ENCODE assay signal across 2 cellular contexts in the genomic region with DNA sequence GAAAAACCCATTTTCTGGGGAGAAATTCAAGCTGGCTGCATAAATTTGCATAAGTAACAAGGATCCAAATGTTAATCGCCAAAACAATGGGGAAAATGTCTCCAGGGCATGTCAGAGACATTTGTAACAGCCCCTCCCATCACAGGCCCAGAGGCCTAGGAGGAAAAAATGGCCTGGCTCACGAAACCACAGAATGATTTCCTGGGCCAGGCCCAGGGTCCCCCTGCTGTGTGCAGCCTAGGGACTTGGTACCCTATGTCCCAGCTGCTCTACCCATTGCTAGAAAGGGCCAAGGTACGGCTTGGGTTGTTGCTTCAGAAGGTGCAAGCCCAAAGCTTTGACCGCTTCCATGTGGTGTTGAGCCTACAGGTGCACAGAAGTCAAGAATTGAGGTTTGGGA.
A peak's percentile ranks its signal among the peaks of the same experiment; 100 is the strongest.
TF ChIP-seq lines count a peak whose summit lies in the region.

No MANE protein-coding gene starts in this region.

TF ChIP-seq in A549, 52 proteins besides CTCF, POLR2A, EP300 and RAD21:
- TF ChIP-seq ZFP36 (IDR thresholded peaks at IDR 0.05; ENCODE audit: borderline replicate concordance, partially characterized antibody), result peak; percentile 92

TF ChIP-seq in K562, 482 proteins besides CTCF, POLR2A, EP300 and RAD21:
- TF ChIP-seq, protein P1, sequence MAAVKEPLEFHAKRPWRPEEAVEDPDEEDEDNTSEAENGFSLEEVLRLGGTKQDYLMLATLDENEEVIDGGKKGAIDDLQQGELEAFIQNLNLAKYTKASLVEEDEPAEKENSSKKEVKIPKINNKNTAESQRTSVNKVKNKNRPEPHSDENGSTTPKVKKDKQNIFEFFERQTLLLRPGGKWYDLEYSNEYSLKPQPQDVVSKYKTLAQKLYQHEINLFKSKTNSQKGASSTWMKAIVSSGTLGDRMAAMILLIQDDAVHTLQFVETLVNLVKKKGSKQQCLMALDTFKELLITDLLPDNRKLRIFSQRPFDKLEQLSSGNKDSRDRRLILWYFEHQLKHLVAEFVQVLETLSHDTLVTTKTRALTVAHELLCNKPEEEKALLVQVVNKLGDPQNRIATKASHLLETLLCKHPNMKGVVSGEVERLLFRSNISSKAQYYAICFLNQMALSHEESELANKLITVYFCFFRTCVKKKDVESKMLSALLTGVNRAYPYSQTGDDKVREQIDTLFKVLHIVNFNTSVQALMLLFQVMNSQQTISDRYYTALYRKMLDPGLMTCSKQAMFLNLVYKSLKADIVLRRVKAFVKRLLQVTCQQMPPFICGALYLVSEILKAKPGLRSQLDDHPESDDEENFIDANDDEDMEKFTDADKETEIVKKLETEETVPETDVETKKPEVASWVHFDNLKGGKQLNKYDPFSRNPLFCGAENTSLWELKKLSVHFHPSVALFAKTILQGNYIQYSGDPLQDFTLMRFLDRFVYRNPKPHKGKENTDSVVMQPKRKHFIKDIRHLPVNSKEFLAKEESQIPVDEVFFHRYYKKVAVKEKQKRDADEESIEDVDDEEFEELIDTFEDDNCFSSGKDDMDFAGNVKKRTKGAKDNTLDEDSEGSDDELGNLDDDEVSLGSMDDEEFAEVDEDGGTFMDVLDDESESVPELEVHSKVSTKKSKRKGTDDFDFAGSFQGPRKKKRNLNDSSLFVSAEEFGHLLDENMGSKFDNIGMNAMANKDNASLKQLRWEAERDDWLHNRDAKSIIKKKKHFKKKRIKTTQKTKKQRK (IDR thresholded peaks at IDR 0.05; ENCODE audit: borderline replicate concordance, low read depth, low read length), result peak; percentile 60; the same call in 1 of the 2 replicates
- TF ChIP-seq TRIM28 (IDR thresholded peaks at IDR 0.05) (peak; percentile 84), ZFP36 (IDR thresholded peaks at IDR 0.05; ENCODE audit: low read depth, low read length, partially characterized antibody) (peak; percentile 88), CBX3 (IDR thresholded peaks at IDR 0.05; ENCODE audit: borderline replicate concordance in 1 of 2, low read length in 2 of 2) (peak in 1 of 2 experiments; percentile 81; a peak in 2 of 3 replicates)
- TF ChIP-seq, protein P2, sequence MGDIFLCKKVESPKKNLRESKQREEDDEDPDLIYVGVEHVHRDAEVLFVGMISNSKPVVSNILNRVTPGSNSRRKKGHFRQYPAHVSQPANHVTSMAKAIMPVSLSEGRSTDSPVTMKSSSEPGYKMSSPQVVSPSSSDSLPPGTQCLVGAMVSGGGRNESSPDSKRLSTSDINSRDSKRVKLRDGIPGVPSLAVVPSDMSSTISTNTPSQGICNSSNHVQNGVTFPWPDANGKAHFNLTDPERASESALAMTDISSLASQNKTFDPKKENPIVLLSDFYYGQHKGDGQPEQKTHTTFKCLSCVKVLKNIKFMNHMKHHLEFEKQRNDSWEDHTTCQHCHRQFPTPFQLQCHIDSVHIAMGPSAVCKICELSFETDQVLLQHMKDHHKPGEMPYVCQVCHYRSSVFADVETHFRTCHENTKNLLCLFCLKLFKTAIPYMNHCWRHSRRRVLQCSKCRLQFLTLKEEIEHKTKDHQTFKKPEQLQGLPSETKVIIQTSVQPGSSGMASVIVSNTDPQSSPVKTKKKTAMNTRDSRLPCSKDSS (IDR thresholded peaks at IDR 0.05; ENCODE audit: low read depth, partially characterized antibody), result peak; percentile 73
